ENCODE assay signal across 19 cellular contexts in the genomic region with DNA sequence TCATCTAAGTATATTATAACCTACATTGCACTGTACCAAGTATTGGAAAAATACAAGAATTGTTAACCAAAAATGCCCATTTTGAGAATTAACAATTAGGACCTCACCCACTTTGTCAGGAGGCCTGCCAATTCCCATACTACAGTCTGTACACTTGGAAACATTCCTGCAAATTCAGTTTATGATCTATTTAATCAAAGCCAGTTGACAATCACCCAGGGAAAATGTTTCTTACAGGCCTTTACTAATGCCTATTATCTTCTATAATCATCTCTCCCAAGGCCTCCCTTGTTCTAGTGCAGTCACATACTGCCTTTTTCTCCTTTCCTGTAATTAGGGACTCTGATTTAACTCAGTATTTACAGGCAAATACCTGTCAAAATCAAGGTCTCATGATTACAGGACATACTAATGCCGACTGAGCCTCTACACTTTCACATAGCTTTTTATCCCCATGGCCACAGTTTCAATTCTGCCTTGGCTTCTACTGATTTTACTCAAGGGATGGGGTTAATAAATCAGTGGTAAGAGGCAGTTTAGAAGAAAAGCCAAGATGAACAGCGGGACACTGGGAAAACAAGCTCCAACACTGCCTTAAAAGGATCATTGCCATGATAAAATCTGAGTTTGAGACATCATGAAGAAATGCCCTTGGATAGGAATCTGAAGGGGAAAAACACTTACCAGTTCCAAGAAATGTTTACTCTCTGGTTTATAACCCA.
DNase-seq lines count a peak whose midpoint lies in the region; ATAC-seq and TF ChIP-seq lines count a peak whose summit lies in the region.
"Had no signal": no experiment of that assay in that cellular context is flagged by ENCODE, and none has a peak within 500 bp of the region (broad histone marks: within the 10 kb centered on the region; RNA-seq: fewer than 3 reads in every experiment).

No MANE protein-coding gene starts in this region.

- H2AFZ ChIP-seq in SK-N-SH (ENCODE audit: low read depth) = 0 out of 2 replicates have a peak overlapping the region, but pooled peaks have one; percentile 23

- no peak for TF ChIP-seq RAD21 in SK-N-SH (IDR thresholded peaks at IDR 0.05; ENCODE audit: low read length)

- WGBS in SK-N-SH (ENCODE audit: low lambda C conversion rate) = 16% methylated on average over 2 of the region's 2 CpGs

- H3K36me3 Mint-ChIP-seq in mesothelial cell of epicardium = no peaks in the 10 kb centered on the region
- H3K36me3 Mint-ChIP-seq: CD8-positive, alpha-beta T cell had no signal

- H3K4me1 Mint-ChIP-seq in mesothelial cell of epicardium = peaks cover 33% of the 10 kb centered on the region

- H3F3A ChIP-seq in SK-N-SH (replicated peaks; ENCODE audit: insufficient read depth) = no peaks in the 10 kb centered on the region

- no peaks in the 10 kb centered on the region for H3K9me2 ChIP-seq in SK-N-SH

- H3K27ac ChIP-seq in SK-N-SH (ENCODE audit: low read depth in 2 of 2, low read length in 1 of 2) = peak overlapping the region in 1 of 2 experiments; percentile 72; a peak in 2 of 4 replicates

- ATAC-seq in GM21717 (IDR thresholded peaks at IDR 0.05; ENCODE audit: unreplicated experiment) = no peak
- ATAC-seq: activated T-cell treated with anti-CD3 and anti-CD28 coated beads, Interleukin-2, amount 50 U/mL, for 72 hours; CD8-positive, alpha-beta T cell had no signal

- POLR2A ChIA-PET in SK-N-SH (lab: Yijun Ruan, JAX) = no interaction called here

- no peak for TF ChIP-seq EP300 in SK-N-SH (IDR thresholded peaks at IDR 0.05; ENCODE audit: borderline replicate concordance in 1 of 2, low read depth in 1 of 2, low read length in 1 of 2)

- peak overlapping the region; percentile 86 for H3K27ac Mint-ChIP-seq in mesothelial cell of epicardium
- H3K27ac Mint-ChIP-seq: activated CD4-positive, alpha-beta T cell treated with anti-CD3 and anti-CD28 coated beads, Interleukin-2, amount 10 ng/mL, durations not matched to agents 24 days and 14 days; activated T-cell treated with anti-CD3 and anti-CD28 coated beads, Interleukin-2, amount 50 U/mL, for 72 hours; CD8-positive, alpha-beta T cell had no signal

- CTCF ChIA-PET in SK-N-SH (lab: Yijun Ruan, JAX) = no interaction called here

- no peaks in the 10 kb centered on the region for H4K20me1 ChIP-seq in SK-N-SH (ENCODE audit: insufficient read depth)

- no peaks in the 10 kb centered on the region for H3K9me3 Mint-ChIP-seq in mesothelial cell of epicardium
- H3K9me3 Mint-ChIP-seq: activated CD4-positive, alpha-beta T cell treated with anti-CD3 and anti-CD28 coated beads, Interleukin-2, amount 10 ng/mL, durations not matched to agents 24 days and 14 days; activated T-cell treated with anti-CD3 and anti-CD28 coated beads, Interleukin-2, amount 50 U/mL, for 72 hours; CD8-positive, alpha-beta T cell had no signal

- H3K4me1 ChIP-seq in SK-N-SH (ENCODE audit: control insufficient read depth in 1 of 2, insufficient read depth in 2 of 2, low read depth in 1 of 2, low read length in 1 of 2) = peaks cover 0 to 14% of the 10 kb centered on the region in 2 experiments; a peak in 2 of 4 replicates

- no peaks in the 10 kb centered on the region for H3K27me3 ChIP-seq in SK-N-SH (ENCODE audit: insufficient read depth)
- H3K27me3 ChIP-seq: dorsolateral prefrontal cortex had no signal

- no peaks in the 10 kb centered on the region for H3K36me3 ChIP-seq in SK-N-SH (replicated peaks in 1 of 2; ENCODE audit: control insufficient read depth in 1 of 2, insufficient read depth in 2 of 2, low read length in 1 of 2)

- H3K79me2 ChIP-seq in SK-N-SH (ENCODE audit: insufficient read depth) = no peaks in the 10 kb centered on the region

- no peak overlapping the region for H3K4me3 Mint-ChIP-seq in mesothelial cell of epicardium
- H3K4me3 Mint-ChIP-seq: activated CD4-positive, alpha-beta T cell treated with anti-CD3 and anti-CD28 coated beads, Interleukin-2, amount 10 ng/mL, durations not matched to agents 24 days and 14 days; activated T-cell treated with anti-CD3 and anti-CD28 coated beads, Interleukin-2, amount 50 U/mL, for 72 hours; CD8-positive, alpha-beta T cell had no signal

- no peaks in the 10 kb centered on the region for H3K27me3 Mint-ChIP-seq in mesothelial cell of epicardium (ENCODE audit: low read depth)
- H3K27me3 Mint-ChIP-seq: activated CD4-positive, alpha-beta T cell treated with anti-CD3 and anti-CD28 coated beads, Interleukin-2, amount 10 ng/mL, durations not matched to agents 24 days and 14 days had no signal

- H3K9me3 ChIP-seq in SK-N-SH = no peaks in the 10 kb centered on the region

- 0 out of 2 replicates have a peak overlapping the region, but pooled peaks have one; percentile 14 for H3K4me2 ChIP-seq in SK-N-SH

- TF ChIP-seq CTCF in SK-N-SH (IDR thresholded peaks at IDR 0.05) (no peak), mesothelial cell of epicardium (IDR thresholded peaks at IDR 0.05; ENCODE audit: unreplicated experiment) (no peak), GM20000 (IDR thresholded peaks at IDR 0.05; ENCODE audit: extremely low read depth, missing control alignments) (no peak)

- H3K9ac ChIP-seq in SK-N-SH = no peak overlapping the region

- peak; percentile 25 for DNase-seq in DMS 273 (lab: John Stamatoyannopoulos, UW; ENCODE audit: unreplicated experiment)
- DNase-seq in DMS 273 treated with DMSO at 0.1 percent for 48 hours (lab: John Stamatoyannopoulos, UW) = no peak
- peak; percentile 11 for DNase-seq in SK-N-SH
- DNase-seq in mesothelial cell of epicardium (ENCODE audit: low spot score in 2 of 2, unreplicated experiment in 2 of 2) = no peak
- no peak for DNase-seq in HuH-7.5 (ENCODE audit: low spot score)
- no peak for DNase-seq in GM20000 (ENCODE audit: low spot score)
- no peak for DNase-seq in ureter (ENCODE audit: low spot score)
- DNase-seq: 8988T; activated CD4-positive, alpha-beta T cell treated with anti-CD3 and anti-CD28 coated beads, Interleukin-2, amount 10 ng/mL, durations not matched to agents 24 days and 14 days; activated T-cell treated with anti-CD3 and anti-CD28 coated beads, Interleukin-2, amount 50 U/mL, for 72 hours; anterior cingulate cortex; CD8-positive, alpha-beta T cell; dorsolateral prefrontal cortex; GF-D8; NCI-H146; NCI-H524 treated with DMSO at 0.1 percent for 48 hours; stimulated activated CD4-positive, alpha-beta T cell treated with anti-CD3 and anti-CD28 coated beads, Interleukin-4, amount 100 ng/mL, for 24 hours; stimulated activated naive CD4-positive, alpha-beta T cell had no signal

- H3K4me3 ChIP-seq in SK-N-SH (ENCODE audit: low read depth in 2 of 2, low read length in 1 of 2) = no peak overlapping the region
- H3K4me3 ChIP-seq: dorsolateral prefrontal cortex had no signal

TF ChIP-seq in SK-N-SH, 30 proteins besides CTCF, POLR2A, EP300 and RAD21:
- peak; percentile 34 for TF ChIP-seq GATA2 (CRISPR knock-in tag; IDR thresholded peaks at IDR 0.05)
- TF ChIP-seq FOSL2 (IDR thresholded peaks at IDR 0.05; ENCODE audit: borderline replicate concordance, low read depth) = no peak
- TF ChIP-seq RCOR1 (IDR thresholded peaks at IDR 0.05; ENCODE audit: low read length) = peak; percentile 68

Comparison
In these comparisons a context has a peak if more than half of its experiments do, and no peak if none do; other contexts are left out.
1. DNase-seq: peak in DMS 273 (single experiment) and SK-N-SH (single experiment); none in DMS 273 treated with DMSO at 0.1 percent for 48 hours (single experiment), mesothelial cell of epicardium (0 of 2), HuH-7.5 (single experiment), GM20000 (single experiment) and ureter (single experiment).